8 cellular contexts compared by ENCODE assay signal in genomic region chr15:69462493-69463181, GRCh38. TPM values are rescaled to one million over a fixed set of nuclear protein-coding genes. Genes with fewer than 3 reads are reported as not detected.
A peak's percentile ranks its signal among the peaks of the same experiment; 100 is the strongest.
DNase-seq lines count a peak whose midpoint lies in the region; ATAC-seq and TF ChIP-seq lines count a peak whose summit lies in the region.

No MANE protein-coding gene starts in this region.

- H3K4me3 ChIP-seq in osteoblast (ENCODE audit: insufficient read depth, low read length) (peak overlapping the region; percentile 72), thoracic aorta (peak overlapping the region; percentile 74)

- peak; percentile 37 for TF ChIP-seq POLR2A in GM10847 (IDR thresholded peaks at IDR 0.05; ENCODE audit: extremely low read depth, insufficient read length)

- TF ChIP-seq CTCF in osteoblast (IDR thresholded peaks at IDR 0.05; ENCODE audit: extremely low read depth, low read depth, low read length) (peak; percentile 94), thoracic aorta (IDR thresholded peaks at IDR 0.05) (peak; percentile 84)

- H3K36me3 Mint-ChIP-seq in activated naive CD8-positive, alpha-beta T cell treated with anti-CD3 and anti-CD28 coated beads for 36 hours, result peaks cover 1% of the 10 kb centered on the region

- H3K4me3 Mint-ChIP-seq in activated naive CD8-positive, alpha-beta T cell treated with anti-CD3 and anti-CD28 coated beads for 36 hours, result peak overlapping the region; percentile 87

- H2AFZ ChIP-seq in osteoblast (ENCODE audit: low read length), result peak overlapping the region; percentile 93

- ATAC-seq in HG02610 (IDR thresholded peaks at IDR 0.05; ENCODE audit: unreplicated experiment), result peak; percentile 92
- ATAC-seq in thoracic aorta (ENCODE audit: insufficient number of reproducible peaks, low FRiP score, low read depth), result peak; percentile 99

- H3K4me1 ChIP-seq in osteoblast (ENCODE audit: insufficient read depth, low read length) (peaks cover 16% of the 10 kb centered on the region), thoracic aorta (ENCODE audit: control insufficient read depth in 1 of 2, low read depth in 2 of 2) (peaks cover 6 to 16% of the 10 kb centered on the region in 2 donors)

- peaks cover 4% of the 10 kb centered on the region for H3K79me2 ChIP-seq in osteoblast (ENCODE audit: insufficient read depth, low read length)

- no peaks in the 10 kb centered on the region for H3K27me3 Mint-ChIP-seq in activated naive CD8-positive, alpha-beta T cell treated with anti-CD3 and anti-CD28 coated beads for 36 hours

- peaks cover 25% of the 10 kb centered on the region for H3K4me1 Mint-ChIP-seq in activated naive CD8-positive, alpha-beta T cell treated with anti-CD3 and anti-CD28 coated beads for 36 hours

- peak overlapping the region; percentile 90 for H3K27ac ChIP-seq in osteoblast (ENCODE audit: low read depth, low read length)
- peak overlapping the region; percentile 80 to 84 for H3K27ac ChIP-seq in thoracic aorta

- H3K9me3 ChIP-seq in osteoblast (ENCODE audit: low read depth, low read length) (no peaks in the 10 kb centered on the region), thoracic aorta (no peaks in the 10 kb centered on the region)

- H3K27me3 ChIP-seq in osteoblast (ENCODE audit: insufficient read depth, low read length), result no peaks in the 10 kb centered on the region
- no peaks in the 10 kb centered on the region for H3K27me3 ChIP-seq in thoracic aorta (replicated peaks; ENCODE audit: insufficient read depth)

- H4K20me1 ChIP-seq in osteoblast (ENCODE audit: insufficient read depth, low read length), result peaks cover 2% of the 10 kb centered on the region

- H3K9me3 Mint-ChIP-seq in activated naive CD8-positive, alpha-beta T cell treated with anti-CD3 and anti-CD28 coated beads for 36 hours, result no peaks in the 10 kb centered on the region

- peak overlapping the region; percentile 81 for H3K4me2 ChIP-seq in osteoblast (ENCODE audit: insufficient read depth, low read length)

- H3K36me3 ChIP-seq in osteoblast (ENCODE audit: insufficient read depth, low read length) (peaks cover 2% of the 10 kb centered on the region), thoracic aorta (no peaks in the 10 kb centered on the region)

- DNase-seq in NCI-H1105 (lab: John Stamatoyannopoulos, UW) (peak; percentile 98), SKM-1 (lab: John Stamatoyannopoulos, UW; ENCODE audit: unreplicated experiment) (peak; percentile 95), head of caudate nucleus (peak; percentile 90 to 98 (median 95)), osteoblast (ENCODE audit: insufficient read length, low spot score, missing footprints) (peak; percentile 99), thoracic aorta (ENCODE audit: low spot score) (peak; percentile 74)
- DNase-seq in activated naive CD8-positive, alpha-beta T cell treated with anti-CD3 and anti-CD28 coated beads for 36 hours, result peak; percentile 93

- intact Hi-C loops in head of caudate nucleus (cut with DNase I), result no loop called here

- peak overlapping the region; percentile 86 for H3K27ac Mint-ChIP-seq in activated naive CD8-positive, alpha-beta T cell treated with anti-CD3 and anti-CD28 coated beads for 36 hours

RNA-seq across cellular contexts. Expression of gene RPLP1, which starts 10.0 kb away (rescaled TPM):
- 1,000 to 10,000 TPM; 2,276 to 2,343 TPM for total RNA-seq in activated naive CD8-positive, alpha-beta T cell treated with anti-CD3 and anti-CD28 coated beads for 36 hours
- total RNA-seq in osteoblast, result 71.7 and 94.6 TPM in 2 replicates
- total RNA-seq in thoracic aorta, result 100 to 1,000 TPM; 444 to 515 TPM

RNA-seq across cellular contexts. Expression of gene KIF23, which starts 48.5 kb away (rescaled TPM):
- total RNA-seq in activated naive CD8-positive, alpha-beta T cell treated with anti-CD3 and anti-CD28 coated beads for 36 hours, result 10 to 100 TPM; 57.3 to 63.5 TPM
- total RNA-seq in osteoblast (8.0 and 8.3 TPM in 2 replicates), thoracic aorta (10 to 100 TPM in 1 of 2 donors, 1 to 10 TPM in 1; 9.8 to 20.6 TPM)

Comparison
In these comparisons a context has a peak if more than half of its experiments do, and no peak if none do; other contexts are left out.
1. Peak in every context shown above with its lines: DNase-seq, ATAC-seq, H3K4me3 ChIP-seq and H3K27ac ChIP-seq.
2. RNA of gene RPLP1, which starts 10.0 kb away (total RNA-seq): 2,276 to 2,343 TPM in activated naive CD8-positive, alpha-beta T cell treated with anti-CD3 and anti-CD28 coated beads for 36 hours; 444 to 515 TPM in thoracic aorta and 71.7 to 94.6 TPM in osteoblast; every median in the first group is over 4 times any median in the second.